In genomic region chr1:23629728-23630290, GRCh38 we compare ENCODE assay signal across 14 cellular contexts.
"Had no signal": no experiment of that assay in that cellular context is flagged by ENCODE, and none has a peak within 500 bp of the region (broad histone marks: within the 10 kb centered on the region; RNA-seq: fewer than 3 reads in every experiment).

No MANE protein-coding gene starts in this region.

- H3K4me3 Mint-ChIP-seq: nephron progenitor cell had no signal

- DNase-seq: activated CD4-positive, alpha-beta T cell treated with anti-CD3 and anti-CD28 coated beads for 36 hours; left cardiac atrium; nephron progenitor cell; psoas muscle; spleen; stimulated activated CD4-positive, alpha-beta T cell treated with anti-CD3 and anti-CD28 coated beads, Interleukin-1b, Interleukin-23, amount 100 ng/mL, for 48 hours; stimulated activated naive CD4-positive, alpha-beta T cell treated with Interleukin-2 at 50 U/mL for 16 hours; T1000; upper lobe of right lung had no signal

- H3K4me1 ChIP-seq: foreskin keratinocyte, psoas muscle had no signal

- H3K27me3 Mint-ChIP-seq: activated CD4-positive, alpha-beta T cell treated with anti-CD3 and anti-CD28 coated beads for 36 hours had no signal

- H3K9me3 ChIP-seq: psoas muscle, spleen, suprapubic skin, upper lobe of right lung had no signal

- H3K36me3 ChIP-seq: spleen, suprapubic skin, upper lobe of right lung had no signal

- H3K27ac ChIP-seq: foreskin keratinocyte, psoas muscle, suprapubic skin, upper lobe of right lung, VCaP had no signal

- ATAC-seq: activated CD4-positive, alpha-beta T cell treated with anti-CD3 and anti-CD28 coated beads for 36 hours; activated naive CD4-positive, alpha-beta T cell treated with anti-CD3 and anti-CD28 coated beads, Interleukin-2, amount 50 U/mL, for 72 hours; foreskin keratinocyte; left cardiac atrium; psoas muscle; sciatic nerve; upper lobe of right lung had no signal

- H3K9me3 Mint-ChIP-seq: nephron progenitor cell had no signal

- H3K4me3 ChIP-seq: psoas muscle, suprapubic skin, upper lobe of right lung had no signal

- H3K27me3 ChIP-seq: spleen, suprapubic skin, upper lobe of right lung had no signal
